ENCODE assay signal across 10 cellular contexts in the genomic region with DNA sequence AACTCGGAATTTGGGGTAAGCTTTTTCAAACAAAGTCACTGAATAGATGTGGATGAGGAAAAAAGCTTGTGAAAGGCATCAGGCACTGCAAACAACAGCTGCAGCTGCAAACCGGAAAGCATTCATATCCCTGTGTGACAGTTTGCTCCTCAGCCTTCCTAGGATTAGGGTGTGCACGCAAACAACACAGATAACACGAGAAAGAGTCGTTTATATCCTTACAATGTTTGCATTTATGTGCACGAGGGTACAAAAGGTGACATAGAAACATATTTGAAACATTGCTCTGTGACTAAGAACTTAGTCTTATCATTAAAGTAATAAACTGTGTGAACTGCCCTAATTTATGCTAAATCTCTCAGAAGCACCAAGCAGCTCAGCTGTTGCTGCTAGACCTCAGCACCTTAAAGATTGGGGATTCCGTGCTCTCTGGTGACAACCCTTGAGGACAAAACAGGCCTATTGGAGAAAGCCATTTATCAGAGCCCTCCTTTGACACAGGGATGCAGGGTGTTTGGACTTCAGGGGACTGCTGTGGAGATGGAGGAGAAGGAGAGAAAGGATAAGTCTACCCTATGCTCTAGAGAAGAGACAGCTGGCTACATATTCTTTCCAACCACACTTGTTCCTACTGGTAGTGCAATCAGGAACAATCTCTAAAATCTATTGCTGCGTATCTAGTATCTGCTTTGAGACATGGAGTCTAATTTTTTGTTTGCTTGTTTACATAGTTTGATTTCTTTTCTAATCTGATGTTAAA.
DNase-seq lines count a peak whose midpoint lies in the region; ATAC-seq and TF ChIP-seq lines count a peak whose summit lies in the region.
"Had no signal": no experiment of that assay in that cellular context is flagged by ENCODE, and none has a peak within 500 bp of the region (broad histone marks: within the 10 kb centered on the region; RNA-seq: fewer than 3 reads in every experiment).

No MANE protein-coding gene starts in this region.

- peak overlapping the region; percentile 53 for H3K27ac ChIP-seq in colonic mucosa
- H3K27ac ChIP-seq: ascending aorta had no signal

- peak overlapping the region in 1 of 2 donors; percentile 46 for H3K9ac ChIP-seq in colonic mucosa (ENCODE audit: low read depth in 2 of 2, low read length in 2 of 2)

- ATAC-seq in GM19463 (IDR thresholded peaks at IDR 0.05; ENCODE audit: unreplicated experiment) (no peak), HG02623 (IDR thresholded peaks at IDR 0.05; ENCODE audit: unreplicated experiment) (no peak)

- no peaks in the 10 kb centered on the region for H3K36me3 Mint-ChIP-seq in nephron progenitor cell (ENCODE audit: low read depth)
- H3K36me3 Mint-ChIP-seq in activated naive CD4-positive, alpha-beta T cell treated with anti-CD3 and anti-CD28 coated beads, Interleukin-2, amount 10 ng/mL, durations not matched to agents 7 days and 5 days, result no peaks in the 10 kb centered on the region

- H3K27me3 Mint-ChIP-seq in nephron progenitor cell (ENCODE audit: low read depth, poor library complexity), result peaks cover 4% of the 10 kb centered on the region
- H3K27me3 Mint-ChIP-seq in activated naive CD4-positive, alpha-beta T cell treated with anti-CD3 and anti-CD28 coated beads, Interleukin-2, amount 10 ng/mL, durations not matched to agents 7 days and 5 days, result no peaks in the 10 kb centered on the region

- peak; percentile 50 for DNase-seq in COLO668 (lab: John Stamatoyannopoulos, UW; ENCODE audit: unreplicated experiment)
- peak; percentile 42 for DNase-seq in NCI-H2029 treated with DMSO at 0.1 percent for 48 hours (lab: John Stamatoyannopoulos, UW)
- DNase-seq in colonic mucosa, result peak; percentile 58
- no peak for DNase-seq in nephron progenitor cell
- no peak for DNase-seq in stimulated activated naive CD4-positive, alpha-beta T cell treated with Interleukin-2 at 50 U/mL for 16 hours (lab: John Stamatoyannopoulos, UW)
- no peak for DNase-seq in activated naive CD4-positive, alpha-beta T cell treated with anti-CD3 and anti-CD28 coated beads, Interleukin-2, amount 10 ng/mL, durations not matched to agents 7 days and 5 days
- DNase-seq: activated CD8-positive, alpha-beta memory T cell treated with anti-CD3 and anti-CD28 coated beads for 24 hours had no signal

- H3K4me1 Mint-ChIP-seq in nephron progenitor cell, result peaks cover 12% of the 10 kb centered on the region
- H3K4me1 Mint-ChIP-seq in activated naive CD4-positive, alpha-beta T cell treated with anti-CD3 and anti-CD28 coated beads, Interleukin-2, amount 10 ng/mL, durations not matched to agents 7 days and 5 days, result no peaks in the 10 kb centered on the region

- intact Hi-C loops in colonic mucosa (cut with DNase I), result no loop called here

- TF ChIP-seq CTCF in colonic mucosa (IDR thresholded peaks at IDR 0.05), result no peak
- TF ChIP-seq CTCF in nephron progenitor cell (IDR thresholded peaks at IDR 0.05), result no peak

- no peaks in the 10 kb centered on the region for H3K9me3 Mint-ChIP-seq in nephron progenitor cell
- no peaks in the 10 kb centered on the region for H3K9me3 Mint-ChIP-seq in activated naive CD4-positive, alpha-beta T cell treated with anti-CD3 and anti-CD28 coated beads, Interleukin-2, amount 10 ng/mL, durations not matched to agents 7 days and 5 days

- H3K27ac Mint-ChIP-seq in nephron progenitor cell, result peak overlapping the region; percentile 57
- H3K27ac Mint-ChIP-seq in activated naive CD4-positive, alpha-beta T cell treated with anti-CD3 and anti-CD28 coated beads, Interleukin-2, amount 10 ng/mL, durations not matched to agents 7 days and 5 days, result no peak overlapping the region

- H3K27me3 ChIP-seq in colonic mucosa, result no peaks in the 10 kb centered on the region
- H3K27me3 ChIP-seq: ascending aorta had no signal

- H3K4me3 ChIP-seq in colonic mucosa, result no peak overlapping the region
- H3K4me3 ChIP-seq: ascending aorta had no signal

- no peaks in the 10 kb centered on the region for H3K36me3 ChIP-seq in colonic mucosa
- H3K36me3 ChIP-seq: ascending aorta had no signal

- CTCF ChIA-PET in activated naive CD4-positive, alpha-beta T cell treated with anti-CD3 and anti-CD28 coated beads, Interleukin-2, amount 10 ng/mL, durations not matched to agents 7 days and 5 days (lab: Charles Lee), result interaction anchor here (0.8 kb wide), 1 partner anchor 10 kb away, joined by 3 read pairs; no protein-coding TSS in a partner anchor

- no peaks in the 10 kb centered on the region for H3K9me3 ChIP-seq in colonic mucosa
- H3K9me3 ChIP-seq: ascending aorta had no signal

- H3K4me1 ChIP-seq in colonic mucosa, result peaks cover 8% of the 10 kb centered on the region
- H3K4me1 ChIP-seq: ascending aorta had no signal

- H3K4me3 Mint-ChIP-seq in nephron progenitor cell, result no peak overlapping the region
- H3K4me3 Mint-ChIP-seq in activated naive CD4-positive, alpha-beta T cell treated with anti-CD3 and anti-CD28 coated beads, Interleukin-2, amount 10 ng/mL, durations not matched to agents 7 days and 5 days, result no peak overlapping the region

Comparison
In these comparisons a context has a peak if more than half of its experiments do, and no peak if none do; other contexts are left out.
1. DNase-seq: peak in COLO668 (single experiment), NCI-H2029 treated with DMSO at 0.1 percent for 48 hours (single experiment) and colonic mucosa (single experiment); none in nephron progenitor cell (single experiment), stimulated activated naive CD4-positive, alpha-beta T cell treated with Interleukin-2 at 50 U/mL for 16 hours (single experiment) and activated naive CD4-positive, alpha-beta T cell treated with anti-CD3 and anti-CD28 coated beads, Interleukin-2, amount 10 ng/mL, durations not matched to agents 7 days and 5 days (single experiment).